Comparison of ENCODE assay signal across 13 cellular contexts in the genomic region with DNA sequence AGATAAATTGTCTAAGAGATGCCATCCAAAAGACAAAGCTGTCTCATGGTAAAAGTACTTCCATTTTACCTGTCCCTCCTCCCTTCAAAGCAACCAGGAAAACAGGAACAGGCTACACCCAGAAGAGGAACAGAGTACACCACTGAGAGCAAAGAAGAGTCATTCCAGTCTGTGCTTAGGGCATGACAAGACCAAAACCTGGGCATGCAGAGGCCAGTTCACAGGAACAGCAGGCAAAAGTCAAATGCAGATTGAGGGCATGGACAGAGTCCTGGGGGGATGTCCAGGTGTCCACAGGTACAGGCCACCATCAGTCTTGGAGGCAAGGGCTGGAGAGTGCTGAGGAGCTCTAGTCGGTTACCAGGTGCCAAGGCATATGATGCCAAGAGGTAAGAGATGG. TPM values are rescaled to one million over a fixed set of nuclear protein-coding genes. Genes with fewer than 3 reads are reported as not detected.
A peak's percentile ranks its signal among the peaks of the same experiment; 100 is the strongest.
DNase-seq lines count a peak whose midpoint lies in the region; ATAC-seq lines count a peak whose summit lies in the region.
"Had no signal": no experiment of that assay in that cellular context is flagged by ENCODE, and none has a peak within 500 bp of the region (broad histone marks: within the 10 kb centered on the region; RNA-seq: fewer than 3 reads in every experiment).

No MANE protein-coding gene starts in this region.

- DNase-seq in activated T-cell treated with anti-CD3 and anti-CD28 coated beads, Interleukin-2, amount 50 U/mL, for 24 hours: no peak
- DNase-seq in activated T-cell treated with anti-CD3 and anti-CD28 coated beads for 4 hours (no peak), HT-29 (ENCODE audit: low spot score) (no peak), NAMALWA (ENCODE audit: low spot score) (no peak)
- DNase-seq in activated T-helper 1 cell treated with anti-CD3 and anti-CD28 coated beads, Interleukin-12 subunit alpha, Interleukin-12 subunit beta, Interleukin-2, Interleukin-4 antibody, amounts not matched to agents 30 ng/mL and 10 ng/mL and 1 ng/mL, durations not matched to agents 14 hours and 24 hours and 36 hours (ENCODE audit: low spot score): no peak
- DNase-seq: GDM1, H7, NCI-H2107, small intestine, uterus had no signal

- ATAC-seq in HG02759 (IDR thresholded peaks at IDR 0.05; ENCODE audit: unreplicated experiment): peak; percentile 26
- peak; percentile 78 for ATAC-seq in stimulated activated memory B cell treated with anti-CD40 and anti-IgM and Interleukin-4, amounts not matched to agents 10 μg/mL and 1 μg/mL and 100 μg/mL, for 72 hours
- ATAC-seq in HG03439 (IDR thresholded peaks at IDR 0.05; ENCODE audit: unreplicated experiment): no peak

- no peaks in the 10 kb centered on the region for H3K36me3 Mint-ChIP-seq in activated T-cell treated with anti-CD3 and anti-CD28 coated beads, Interleukin-2, amount 50 U/mL, for 24 hours (ENCODE audit: low read depth)
- H3K36me3 Mint-ChIP-seq in activated T-helper 1 cell treated with anti-CD3 and anti-CD28 coated beads, Interleukin-12 subunit alpha, Interleukin-12 subunit beta, Interleukin-2, Interleukin-4 antibody, amounts not matched to agents 30 ng/mL and 10 ng/mL and 1 ng/mL, durations not matched to agents 14 hours and 24 hours and 36 hours (ENCODE audit: low read depth): peaks cover 9% of the 10 kb centered on the region
- peaks cover 58% of the 10 kb centered on the region for H3K36me3 Mint-ChIP-seq in stimulated activated memory B cell treated with anti-CD40 and anti-IgM and Interleukin-4, amounts not matched to agents 10 μg/mL and 1 μg/mL and 100 μg/mL, for 72 hours

- no peaks in the 10 kb centered on the region for H3K27me3 Mint-ChIP-seq in activated T-cell treated with anti-CD3 and anti-CD28 coated beads, Interleukin-2, amount 50 U/mL, for 24 hours
- peaks cover 9% of the 10 kb centered on the region for H3K27me3 Mint-ChIP-seq in activated T-helper 1 cell treated with anti-CD3 and anti-CD28 coated beads, Interleukin-12 subunit alpha, Interleukin-12 subunit beta, Interleukin-2, Interleukin-4 antibody, amounts not matched to agents 30 ng/mL and 10 ng/mL and 1 ng/mL, durations not matched to agents 14 hours and 24 hours and 36 hours (ENCODE audit: insufficient read depth)
- no peaks in the 10 kb centered on the region for H3K27me3 Mint-ChIP-seq in stimulated activated memory B cell treated with anti-CD40 and anti-IgM and Interleukin-4, amounts not matched to agents 10 μg/mL and 1 μg/mL and 100 μg/mL, for 72 hours

- intact Hi-C loops in activated T-helper 1 cell treated with anti-CD3 and anti-CD28 coated beads, Interleukin-12 subunit alpha, Interleukin-12 subunit beta, Interleukin-2, Interleukin-4 antibody, amounts not matched to agents 30 ng/mL and 10 ng/mL and 1 ng/mL, durations not matched to agents 14 hours and 24 hours and 36 hours (cut with micrococcal nuclease): loop anchor here (1.0 to 10.0 kb wide), 5 partner anchors 53 to 994 kb away; partner anchors contain the start of gene ETAA1

- no peak overlapping the region for H3K4me3 Mint-ChIP-seq in activated T-cell treated with anti-CD3 and anti-CD28 coated beads, Interleukin-2, amount 50 U/mL, for 24 hours
- H3K4me3 Mint-ChIP-seq in activated T-helper 1 cell treated with anti-CD3 and anti-CD28 coated beads, Interleukin-12 subunit alpha, Interleukin-12 subunit beta, Interleukin-2, Interleukin-4 antibody, amounts not matched to agents 30 ng/mL and 10 ng/mL and 1 ng/mL, durations not matched to agents 14 hours and 24 hours and 36 hours: peak overlapping the region; percentile 77
- peak overlapping the region; percentile 62 for H3K4me3 Mint-ChIP-seq in stimulated activated memory B cell treated with anti-CD40 and anti-IgM and Interleukin-4, amounts not matched to agents 10 μg/mL and 1 μg/mL and 100 μg/mL, for 72 hours

- H3K4me1 Mint-ChIP-seq in activated T-cell treated with anti-CD3 and anti-CD28 coated beads, Interleukin-2, amount 50 U/mL, for 24 hours (ENCODE audit: low read depth): peaks cover 41% of the 10 kb centered on the region
- H3K4me1 Mint-ChIP-seq in activated T-helper 1 cell treated with anti-CD3 and anti-CD28 coated beads, Interleukin-12 subunit alpha, Interleukin-12 subunit beta, Interleukin-2, Interleukin-4 antibody, amounts not matched to agents 30 ng/mL and 10 ng/mL and 1 ng/mL, durations not matched to agents 14 hours and 24 hours and 36 hours (ENCODE audit: low read depth): peaks cover 48% of the 10 kb centered on the region
- peaks cover 79% of the 10 kb centered on the region for H3K4me1 Mint-ChIP-seq in stimulated activated memory B cell treated with anti-CD40 and anti-IgM and Interleukin-4, amounts not matched to agents 10 μg/mL and 1 μg/mL and 100 μg/mL, for 72 hours

- no peaks in the 10 kb centered on the region for H3K9me3 Mint-ChIP-seq in activated T-cell treated with anti-CD3 and anti-CD28 coated beads, Interleukin-2, amount 50 U/mL, for 24 hours
- H3K9me3 Mint-ChIP-seq in activated T-helper 1 cell treated with anti-CD3 and anti-CD28 coated beads, Interleukin-12 subunit alpha, Interleukin-12 subunit beta, Interleukin-2, Interleukin-4 antibody, amounts not matched to agents 30 ng/mL and 10 ng/mL and 1 ng/mL, durations not matched to agents 14 hours and 24 hours and 36 hours: peaks cover 4% of the 10 kb centered on the region
- H3K9me3 Mint-ChIP-seq in stimulated activated memory B cell treated with anti-CD40 and anti-IgM and Interleukin-4, amounts not matched to agents 10 μg/mL and 1 μg/mL and 100 μg/mL, for 72 hours: no peaks in the 10 kb centered on the region

- peak overlapping the region; percentile 81 for H3K27ac Mint-ChIP-seq in activated T-cell treated with anti-CD3 and anti-CD28 coated beads, Interleukin-2, amount 50 U/mL, for 24 hours
- peak overlapping the region; percentile 90 for H3K27ac Mint-ChIP-seq in activated T-helper 1 cell treated with anti-CD3 and anti-CD28 coated beads, Interleukin-12 subunit alpha, Interleukin-12 subunit beta, Interleukin-2, Interleukin-4 antibody, amounts not matched to agents 30 ng/mL and 10 ng/mL and 1 ng/mL, durations not matched to agents 14 hours and 24 hours and 36 hours
- peak overlapping the region; percentile 58 for H3K27ac Mint-ChIP-seq in stimulated activated memory B cell treated with anti-CD40 and anti-IgM and Interleukin-4, amounts not matched to agents 10 μg/mL and 1 μg/mL and 100 μg/mL, for 72 hours

RNA-seq across cellular contexts. Expression of gene PLEK, which starts 23.7 kb away (rescaled TPM):
- 3.2 TPM in 2 replicates for total RNA-seq in activated T-helper 1 cell treated with anti-CD3 and anti-CD28 coated beads, Interleukin-12 subunit alpha, Interleukin-12 subunit beta, Interleukin-2, Interleukin-4 antibody, amounts not matched to agents 30 ng/mL and 10 ng/mL and 1 ng/mL, durations not matched to agents 14 hours and 24 hours and 36 hours
- not detected in 2 replicates for total RNA-seq in HT-29 (2014; rRNA removed; shearing (Covaris generic))
- total RNA-seq: H7 had no signal
